Comparison of ENCODE assay signal across 22 cellular contexts in genomic region chr4:183729069-183729406, GRCh38.
"Had no signal": no experiment of that assay in that cellular context is flagged by ENCODE, and none has a peak within 500 bp of the region (broad histone marks: within the 10 kb centered on the region; RNA-seq: fewer than 3 reads in every experiment).

No MANE protein-coding gene starts in this region.

- DNase-seq: activated CD4-positive, alpha-beta T cell treated with anti-CD3 and anti-CD28 coated beads for 48 hours; activated CD4-positive, alpha-beta T cell treated with anti-CD3 and anti-CD28 coated beads, Interleukin-2, amount 50 U/mL, for 4 hours; activated CD4-positive, CD25-positive, alpha-beta regulatory T cell treated with anti-CD3 and anti-CD28 coated beads, Interleukin-2, amount 50 U/mL, for 72 hours; activated CD8-positive, alpha-beta memory T cell treated with anti-CD3 and anti-CD28 coated beads, Interleukin-2, amount 50 U/mL, for 48 hours; activated CD8-positive, alpha-beta T cell treated with anti-CD3 and anti-CD28 coated beads, Interleukin-2, amount 10 ng/mL, durations not matched to agents 7 days and 5 days; activated effector memory CD4-positive, alpha-beta T cell treated with Interleukin-2 at 50 U/mL for 16 hours; activated naive CD4-positive, alpha-beta T cell; activated T-cell treated with anti-CD3 and anti-CD28 coated beads, Interleukin-2, amount 50 U/mL, for 1 hour; aorta; central memory CD4-positive, alpha-beta T cell; MM.1S; NCI-H1105; NCI-H1436 treated with DMSO at 0.1 percent for 48 hours; NCI-H187; NCI-H2107; NCI-H446 treated with DMSO at 0.1 percent for 48 hours; NCI-H526 treated with DMSO at 0.1 percent for 48 hours; PC-3; SHP77 treated with DMSO at 0.1 percent for 48 hours; T-helper 17 cell; T-helper 9 cell had no signal

- FAIRE-seq: RCC 7860 had no signal
